ENCODE assay signal across 8 cellular contexts in the genomic region with DNA sequence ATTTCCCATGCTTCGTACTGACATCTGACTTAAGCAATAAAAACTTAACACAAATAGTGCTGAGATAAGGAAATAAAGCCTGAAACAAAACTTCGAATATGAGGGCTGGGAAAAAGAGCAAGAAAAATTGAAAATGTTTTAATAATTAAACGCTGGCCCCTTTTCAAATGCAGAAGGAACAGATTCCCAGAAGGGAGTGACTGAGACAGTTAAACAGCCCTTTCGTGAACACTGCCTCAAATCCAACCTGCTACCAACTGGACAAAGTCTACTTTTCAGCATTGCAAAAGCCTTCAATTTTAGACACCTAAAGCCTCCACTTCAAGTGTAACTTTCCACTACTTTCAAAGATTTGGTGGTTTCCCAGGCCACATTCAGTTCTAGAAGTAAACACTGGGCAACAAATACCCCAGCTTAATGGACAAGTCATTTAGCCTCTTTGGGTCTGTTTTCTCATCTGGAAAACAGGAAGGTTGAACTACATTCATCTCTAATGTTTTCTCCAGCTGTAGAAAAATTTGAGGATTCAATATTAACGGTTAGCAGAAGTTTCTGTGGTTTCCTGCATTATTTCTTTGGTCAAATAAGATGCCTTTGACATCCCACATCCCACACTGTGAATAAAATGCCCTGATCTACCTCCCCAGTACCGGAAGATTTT. TPM values are rescaled to one million over a fixed set of nuclear protein-coding genes. Genes with fewer than 3 reads are reported as not detected.
A peak's percentile ranks its signal among the peaks of the same experiment; 100 is the strongest.
DNase-seq lines count a peak whose midpoint lies in the region; ATAC-seq and TF ChIP-seq lines count a peak whose summit lies in the region.

No MANE protein-coding gene starts in this region.

- CTCF ChIA-PET in GM10248 (lab: Yijun Ruan, JAX), result no interaction called here

- H3K4me1 Mint-ChIP-seq in nephron progenitor cell, result peaks cover 16% of the 10 kb centered on the region

- H3K9me2 ChIP-seq in Loucy (replicated peaks; ENCODE audit: low read depth, low read length), result no peaks in the 10 kb centered on the region

- 0 out of 2 replicates have a peak, but pooled peaks cover 14% of the 10 kb centered on the region for H3K79me2 ChIP-seq in Loucy (ENCODE audit: insufficient read depth, low read length)

- H3K27me3 Mint-ChIP-seq in nephron progenitor cell (ENCODE audit: low read depth, poor library complexity), result peaks cover 4% of the 10 kb centered on the region

- peak overlapping the region; percentile 77 for H3K4me2 ChIP-seq in Loucy (ENCODE audit: low read depth, low read length, poor library complexity, severe bottlenecking)

- peak overlapping the region; percentile 55 for H3K9ac ChIP-seq in Loucy (ENCODE audit: low read depth, low read length, poor library complexity, severe bottlenecking)

- H3K4me3 ChIP-seq in Loucy (ENCODE audit: low read length, poor library complexity, severe bottlenecking), result peak overlapping the region; percentile 66
- peak overlapping the region in 4 of 59 donors; percentile 3 to 16 (median 9) for H3K4me3 ChIP-seq in dorsolateral prefrontal cortex
- H3K4me3 ChIP-seq in gastrocnemius medialis, result no peak overlapping the region

- intact Hi-C loops in dorsolateral prefrontal cortex (cut with DNase I) (no loop called here), gastrocnemius medialis (cut with DNase I; ENCODE audit: low total_unique reads) (no loop called here)

- peaks cover 42% of the 10 kb centered on the region for H3K4me1 ChIP-seq in Loucy (ENCODE audit: insufficient read depth, low read length, poor library complexity, severe bottlenecking)
- peaks cover 15 to 24% of the 10 kb centered on the region in 2 donors for H3K4me1 ChIP-seq in gastrocnemius medialis

- TF ChIP-seq CTCF in Loucy (conservative IDR thresholded peaks at IDR 0.05; ENCODE audit: low read length), result no peak
- TF ChIP-seq CTCF in dorsolateral prefrontal cortex (IDR thresholded peaks at IDR 0.05 in 54 of 56, conservative IDR thresholded peaks at IDR 0.05 in 2 of 56; ENCODE audit: low read depth in 1 of 56, partially characterized antibody in 56 of 56), result no peak
- no peak for TF ChIP-seq CTCF in gastrocnemius medialis (IDR thresholded peaks at IDR 0.05 in 4 of 5, conservative IDR thresholded peaks at IDR 0.05 in 1 of 5)
- TF ChIP-seq CTCF in GM10248 (IDR thresholded peaks at IDR 0.05; ENCODE audit: control extremely low read depth, extremely low read depth, low read depth, missing control alignments), result no peak
- TF ChIP-seq CTCF in nephron progenitor cell (IDR thresholded peaks at IDR 0.05), result no peak

- no peaks in the 10 kb centered on the region for H3F3A ChIP-seq in Loucy (ENCODE audit: low read depth)

- POLR2A ChIA-PET in GM10248 (lab: Yijun Ruan, JAX), result no interaction called here

- no peaks in the 10 kb centered on the region for H3K9me3 Mint-ChIP-seq in nephron progenitor cell

- peak; percentile 30 for ATAC-seq in GM18870 (IDR thresholded peaks at IDR 0.05; ENCODE audit: unreplicated experiment)
- ATAC-seq in gastrocnemius medialis, result no peak
- no peak for ATAC-seq in HG03457 (IDR thresholded peaks at IDR 0.05; ENCODE audit: unreplicated experiment)

- no peak for TF ChIP-seq POLR2A in gastrocnemius medialis (IDR thresholded peaks at IDR 0.05)

- in situ Hi-C loops in gastrocnemius medialis (cut with MboI; ENCODE audit: low sequenced_read_pairs in 4 of 4), result no loop called here

- H3K27ac Mint-ChIP-seq in nephron progenitor cell, result no peak overlapping the region

- H3K36me3 Mint-ChIP-seq in nephron progenitor cell (ENCODE audit: low read depth), result no peaks in the 10 kb centered on the region

- H3K27ac ChIP-seq in dorsolateral prefrontal cortex (peak overlapping the region; percentile 9 to 100 (median 76)), gastrocnemius medialis (peak overlapping the region; percentile 27 to 46 (median 33))

- no peak for DNase-seq in dorsolateral prefrontal cortex
- DNase-seq in gastrocnemius medialis, result no peak
- no peak for DNase-seq in GM10248 (ENCODE audit: extremely low spot score)
- no peak for DNase-seq in nephron progenitor cell
- DNase-seq in stimulated activated naive CD4-positive, alpha-beta T cell treated with Interleukin-2 at 50 U/mL for 16 hours (lab: John Stamatoyannopoulos, UW), result no peak

- no peaks in the 10 kb centered on the region for H3K9me3 ChIP-seq in Loucy (ENCODE audit: insufficient read depth, low read depth, low read length)
- no peaks in the 10 kb centered on the region for H3K9me3 ChIP-seq in gastrocnemius medialis

- no peak overlapping the region for H3K4me3 Mint-ChIP-seq in nephron progenitor cell

- no peaks in the 10 kb centered on the region for H3K27me3 ChIP-seq in Loucy (ENCODE audit: insufficient read depth, low read length, poor library complexity, severe bottlenecking)
- H3K27me3 ChIP-seq in dorsolateral prefrontal cortex, result no peaks in the 10 kb centered on the region
- no peaks in the 10 kb centered on the region for H3K27me3 ChIP-seq in gastrocnemius medialis

- no peaks in the 10 kb centered on the region for H4K20me1 ChIP-seq in Loucy (ENCODE audit: insufficient read depth, low read length, poor library complexity, severe bottlenecking)

- H3K36me3 ChIP-seq in Loucy (ENCODE audit: insufficient read depth, low read length), result no peaks in the 10 kb centered on the region
- H3K36me3 ChIP-seq in gastrocnemius medialis, result no peaks in the 10 kb centered on the region

- H2AFZ ChIP-seq in Loucy (ENCODE audit: low read length), result peak overlapping the region; percentile 20

RNA-seq across cellular contexts. Expression of a gene that starts 11.8 kb away (rescaled TPM):
- total RNA-seq in dorsolateral prefrontal cortex (100 to 1,000 TPM in 3 of 120 experiments, 10 to 100 TPM in 117; 18.0 to 137 (median 45.5) TPM), gastrocnemius medialis (10 to 100 TPM; 17.4 to 65.7 (median 35.0) TPM)
